ENCODE assay signal across 35 cellular contexts in genomic region chr19:35454663-35455062, GRCh38. TPM values are rescaled to one million over a fixed set of nuclear protein-coding genes. Genes with fewer than 3 reads are reported as not detected.
"Had no signal": no experiment of that assay in that cellular context is flagged by ENCODE, and none has a peak within 500 bp of the region (broad histone marks: within the 10 kb centered on the region; RNA-seq: fewer than 3 reads in every experiment).

No MANE protein-coding gene starts in this region.

- H3K36me3 Mint-ChIP-seq: activated naive CD8-positive, alpha-beta T cell treated with anti-CD3 and anti-CD28 coated beads for 36 hours had no signal

- H3K9me3 Mint-ChIP-seq: activated CD4-positive, alpha-beta T cell treated with anti-CD3 and anti-CD28 coated beads, Interleukin-2, amount 10 ng/mL, durations not matched to agents 24 days and 14 days; activated CD8-positive, alpha-beta T cell treated with anti-CD3 and anti-CD28 coated beads for 36 hours; activated naive CD8-positive, alpha-beta T cell treated with anti-CD3 and anti-CD28 coated beads for 36 hours; activated T-cell treated with anti-CD3 and anti-CD28 coated beads, Interleukin-2, amount 50 U/mL, for 72 hours; activated T-helper 17 cell treated with anti-CD3 and anti-CD28 coated beads, Interleukin-2, amount 50 U/mL, for 72 hours; central memory CD8-positive, alpha-beta T cell had no signal

- H3K4me3 ChIP-seq: ascending aorta, cardiac muscle cell had no signal

- H3K36me3 ChIP-seq: ascending aorta, cardiac muscle cell, WERI-Rb-1 had no signal

- H3K27me3 Mint-ChIP-seq: activated T-helper 17 cell treated with anti-CD3 and anti-CD28 coated beads, Interleukin-2, amount 50 U/mL, for 72 hours; central memory CD8-positive, alpha-beta T cell had no signal

- H3K27me3 ChIP-seq: ascending aorta, cardiac muscle cell had no signal

- H3K27ac Mint-ChIP-seq: activated CD4-positive, alpha-beta T cell treated with anti-CD3 and anti-CD28 coated beads, Interleukin-2, amount 10 ng/mL, durations not matched to agents 24 days and 14 days; activated CD8-positive, alpha-beta T cell treated with anti-CD3 and anti-CD28 coated beads for 36 hours; activated naive CD8-positive, alpha-beta T cell treated with anti-CD3 and anti-CD28 coated beads for 36 hours; activated T-cell treated with anti-CD3 and anti-CD28 coated beads, Interleukin-2, amount 50 U/mL, for 72 hours; activated T-helper 17 cell treated with anti-CD3 and anti-CD28 coated beads, Interleukin-2, amount 50 U/mL, for 72 hours had no signal

- ATAC-seq: activated CD8-positive, alpha-beta T cell treated with anti-CD3 and anti-CD28 coated beads for 36 hours; activated T-cell treated with anti-CD3 and anti-CD28 coated beads, Interleukin-2, amount 50 U/mL, for 72 hours; activated T-helper 17 cell treated with anti-CD3 and anti-CD28 coated beads, Interleukin-2, amount 50 U/mL, for 72 hours had no signal

- H3K4me1 ChIP-seq: ascending aorta had no signal

- H3K4me3 Mint-ChIP-seq: activated CD4-positive, alpha-beta T cell treated with anti-CD3 and anti-CD28 coated beads, Interleukin-2, amount 10 ng/mL, durations not matched to agents 24 days and 14 days; activated CD8-positive, alpha-beta T cell treated with anti-CD3 and anti-CD28 coated beads for 36 hours; activated naive CD8-positive, alpha-beta T cell treated with anti-CD3 and anti-CD28 coated beads for 36 hours; activated T-cell treated with anti-CD3 and anti-CD28 coated beads, Interleukin-2, amount 50 U/mL, for 72 hours; activated T-helper 17 cell treated with anti-CD3 and anti-CD28 coated beads, Interleukin-2, amount 50 U/mL, for 72 hours; central memory CD8-positive, alpha-beta T cell had no signal

- H3K27ac ChIP-seq: ascending aorta, cardiac muscle cell, WERI-Rb-1 had no signal

- H3K9me3 ChIP-seq: ascending aorta had no signal

- DNase-seq: activated CD4-positive, alpha-beta T cell treated with anti-CD3 and anti-CD28 coated beads, Interleukin-2, amount 10 ng/mL, durations not matched to agents 24 days and 14 days; activated CD4-positive, alpha-beta T cell treated with anti-CD3 and anti-CD28 coated beads, Interleukin-2, amount 50 U/mL, for 4 hours; activated CD4-positive, CD25-positive, alpha-beta regulatory T cell; activated CD8-positive, alpha-beta T cell treated with anti-CD3 and anti-CD28 coated beads for 36 hours; activated effector memory CD4-positive, alpha-beta T cell treated with anti-CD3 and anti-CD28 coated beads, Interleukin-2, amount 50 U/mL, for 16 hours; activated naive CD4-positive, alpha-beta T cell; activated naive CD4-positive, alpha-beta T cell treated with anti-CD3 and anti-CD28 coated beads, Interleukin-2, amount 50 U/mL, for 16 hours; activated naive CD8-positive, alpha-beta T cell treated with anti-CD3 and anti-CD28 coated beads for 36 hours; activated T-cell treated with anti-CD3 and anti-CD28 coated beads, Interleukin-2, amount 50 U/mL, for 1 hour; activated T-cell treated with anti-CD3 and anti-CD28 coated beads, Interleukin-2, amount 50 U/mL, for 72 hours; amniotic stem cell; Kasumi-1; KG1; MM.1S; MV-4-11; NCI-H1092; NCI-H1436 treated with DMSO at 0.1 percent for 48 hours; NCI-H1694 treated with DMSO at 0.1 percent for 48 hours; NCI-H2029; NCI-H2171; NCI-H510A; NCI-H526; OCI-M1; Right ventricle myocardium superior; SW 1271; T-helper 1 cell; T-helper 2 cell; T-helper 9 cell; WERI-Rb-1 had no signal

RNA-seq across cellular contexts. Expression of gene FFAR2, which starts 6.6 kb away (rescaled TPM):
- total RNA-seq: activated CD4-positive, alpha-beta T cell treated with anti-CD3 and anti-CD28 coated beads, Interleukin-2, amount 10 ng/mL, durations not matched to agents 24 days and 14 days; activated CD8-positive, alpha-beta memory T cell treated with anti-CD3 and anti-CD28 coated beads for 36 hours; activated CD8-positive, alpha-beta T cell treated with anti-CD3 and anti-CD28 coated beads for 36 hours; activated naive CD8-positive, alpha-beta T cell treated with anti-CD3 and anti-CD28 coated beads for 36 hours; activated T-cell treated with anti-CD3 and anti-CD28 coated beads, Interleukin-2, amount 50 U/mL, for 72 hours; activated T-helper 17 cell treated with anti-CD3 and anti-CD28 coated beads, Interleukin-2, amount 50 U/mL, for 72 hours; ascending aorta; cardiac muscle cell; chondrocyte had no signal
- polyA plus RNA-seq: cardiac muscle cell had no signal

RNA-seq across cellular contexts. Expression of gene KRTDAP, which starts 35.6 kb away (rescaled TPM):
- total RNA-seq: activated CD4-positive, alpha-beta T cell treated with anti-CD3 and anti-CD28 coated beads, Interleukin-2, amount 10 ng/mL, durations not matched to agents 24 days and 14 days; activated CD8-positive, alpha-beta memory T cell treated with anti-CD3 and anti-CD28 coated beads for 36 hours; activated CD8-positive, alpha-beta T cell treated with anti-CD3 and anti-CD28 coated beads for 36 hours; activated naive CD8-positive, alpha-beta T cell treated with anti-CD3 and anti-CD28 coated beads for 36 hours; activated T-cell treated with anti-CD3 and anti-CD28 coated beads, Interleukin-2, amount 50 U/mL, for 72 hours; activated T-helper 17 cell treated with anti-CD3 and anti-CD28 coated beads, Interleukin-2, amount 50 U/mL, for 72 hours; ascending aorta; cardiac muscle cell; chondrocyte; Right ventricle myocardium superior had no signal

RNA-seq across cellular contexts. Expression of gene DMKN, which starts 58.8 kb away (rescaled TPM):
- total RNA-seq: activated CD4-positive, alpha-beta T cell treated with anti-CD3 and anti-CD28 coated beads, Interleukin-2, amount 10 ng/mL, durations not matched to agents 24 days and 14 days had no signal
